1 cellular context compared by ENCODE assay signal in genomic region chr1:14745321-14745720, GRCh38.
TF ChIP-seq lines count a peak whose summit lies in the region.

No MANE protein-coding gene starts in this region.

TF ChIP-seq in GM12878, 131 proteins besides CTCF, POLR2A, EP300 and RAD21 (continued from another document):
- 0 out of 2 replicates have a peak, but pooled peaks have one; percentile 22 for TF ChIP-seq ZNF687 (IDR thresholded peaks at IDR 0.05)
- TF ChIP-seq TCF3 (IDR thresholded peaks at IDR 0.05; ENCODE audit: borderline replicate concordance, insufficient read depth, low read depth, low read length), result no peak
- TF ChIP-seq KLF5 (IDR thresholded peaks at IDR 0.05; ENCODE audit: partially characterized antibody), result no peak
- TF ChIP-seq SUZ12 (IDR thresholded peaks at IDR 0.05; ENCODE audit: unreplicated experiment), result no peak
- no peak for TF ChIP-seq SREBF1 (IDR thresholded peaks at IDR 0.05; ENCODE audit: low read length)
- TF ChIP-seq TCF12 (IDR thresholded peaks at IDR 0.05; ENCODE audit: low read depth, low read length), result no peak
- peak; percentile 43; the same call in 1 of the 2 replicates for TF ChIP-seq RELB (IDR thresholded peaks at IDR 0.05; ENCODE audit: low read depth)
- no peak for TF ChIP-seq YY1 (IDR thresholded peaks at IDR 0.05; ENCODE audit: low read depth, low read length)
- TF ChIP-seq RAD51 (IDR thresholded peaks at IDR 0.05), result no peak
- TF ChIP-seq LARP7 (IDR thresholded peaks at IDR 0.05), result no peak
- peak; percentile 47; the same call in 1 of the 2 replicates for TF ChIP-seq DPF2 (IDR thresholded peaks at IDR 0.05)
- TF ChIP-seq HCFC1 (IDR thresholded peaks at IDR 0.05; ENCODE audit: low read length), result no peak
- no peak for TF ChIP-seq ZBTB4 (CRISPR knock-in tag; IDR thresholded peaks at IDR 0.05)
- TF ChIP-seq FOXM1 (IDR thresholded peaks at IDR 0.05; ENCODE audit: low read depth, low read length), result no peak
- no peak for TF ChIP-seq MTA3 (IDR thresholded peaks at IDR 0.05; ENCODE audit: borderline replicate concordance, low read length)
- no peak for TF ChIP-seq TAF1 (IDR thresholded peaks at IDR 0.05; ENCODE audit: borderline replicate concordance, low read depth, low read length)
- no peak for TF ChIP-seq HSF1 (IDR thresholded peaks at IDR 0.05; ENCODE audit: low read depth, low read length)
- TF ChIP-seq ZBTB11 (CRISPR knock-in tag; IDR thresholded peaks at IDR 0.05), result no peak
- no peak for TF ChIP-seq EGR1 (IDR thresholded peaks at IDR 0.05; ENCODE audit: borderline replicate concordance in 1 of 2, low read depth in 2 of 2, low read length in 2 of 2)
- TF ChIP-seq IRF4 (IDR thresholded peaks at IDR 0.05; ENCODE audit: low read depth, low read length), result peak; percentile 27; the same call in 1 of the 2 replicates
- TF ChIP-seq IKZF2 (IDR thresholded peaks at IDR 0.05), result peak; percentile 38 to 65; a peak in 3 of 4 replicates
- no peak for TF ChIP-seq MEF2B (IDR thresholded peaks at IDR 0.05; ENCODE audit: partially characterized antibody, poor library complexity, severe bottlenecking)
- no peak for TF ChIP-seq RB1 (IDR thresholded peaks at IDR 0.05; ENCODE audit: borderline replicate concordance)
- TF ChIP-seq MLLT1 (IDR thresholded peaks at IDR 0.05), result no peak
- no peak for TF ChIP-seq NFXL1 (IDR thresholded peaks at IDR 0.05; ENCODE audit: borderline replicate concordance)
- TF ChIP-seq STAT1 (conservative IDR thresholded peaks at IDR 0.05), result no peak
- peak; percentile 42; the same call in 1 of the 2 replicates for TF ChIP-seq ZNF384 (IDR thresholded peaks at IDR 0.05; ENCODE audit: borderline replicate concordance, low read depth, low read length)
- no peak for TF ChIP-seq NRF1 (conservative IDR thresholded peaks at IDR 0.05; ENCODE audit: low read depth, low read length)
- TF ChIP-seq SUPT20H (IDR thresholded peaks at IDR 0.05; ENCODE audit: borderline replicate concordance, control insufficient read depth, low read depth, low read length), result no peak
- TF ChIP-seq MYB (IDR thresholded peaks at IDR 0.05; ENCODE audit: borderline replicate concordance, low read depth, low read length), result no peak
- no peak for TF ChIP-seq NR2C2 (IDR thresholded peaks at IDR 0.05; ENCODE audit: borderline replicate concordance, control insufficient read depth, insufficient read length, low read depth)
- no peak for TF ChIP-seq MYC (IDR thresholded peaks at IDR 0.05; ENCODE audit: insufficient read depth, insufficient read length, insufficient replicate concordance, low read length, severe bottlenecking)
- no peak for TF ChIP-seq NKRF (conservative IDR thresholded peaks at IDR 0.05)
- TF ChIP-seq CREB1 (IDR thresholded peaks at IDR 0.05; ENCODE audit: low read depth), result no peak
- TF ChIP-seq NBN (IDR thresholded peaks at IDR 0.05), result 0 out of 2 replicates have a peak, but pooled peaks have one; percentile 39
